20 cellular contexts compared by ENCODE assay signal in the genomic region with DNA sequence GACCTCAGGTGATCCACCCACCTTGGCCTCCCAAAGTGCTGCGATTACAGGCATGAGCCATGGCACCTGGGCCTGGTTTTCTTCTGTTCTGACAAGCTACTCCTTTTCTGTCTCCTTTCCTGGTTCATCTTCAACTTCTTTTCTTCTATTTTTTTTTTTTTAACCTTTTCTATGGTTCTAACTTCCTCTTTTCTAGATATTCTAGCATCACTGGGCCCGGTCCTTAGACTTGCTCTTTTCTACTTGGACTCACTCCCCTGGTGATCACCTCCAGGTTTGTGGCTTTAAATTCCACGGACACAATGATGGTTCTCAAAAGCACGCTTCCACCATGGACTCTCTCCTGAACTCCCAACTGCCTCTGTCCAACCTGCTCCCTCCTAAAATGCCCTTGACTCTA. TPM values are rescaled to one million over a fixed set of nuclear protein-coding genes. Genes with fewer than 3 reads are reported as not detected.
DNase-seq lines count a peak whose midpoint lies in the region; ATAC-seq and TF ChIP-seq lines count a peak whose summit lies in the region.
"Had no signal": no experiment of that assay in that cellular context is flagged by ENCODE, and none has a peak within 500 bp of the region (broad histone marks: within the 10 kb centered on the region; RNA-seq: fewer than 3 reads in every experiment).

No MANE protein-coding gene starts in this region.

- peaks cover 43% of the 10 kb centered on the region for H3K36me3 Mint-ChIP-seq in T-helper 2 cell treated with Interferon-gamma antibody and Interleukin-4, amounts not matched to agents 5 μg/mL and 100 μg/mL, for 36 hours (ENCODE audit: low read depth)
- H3K36me3 Mint-ChIP-seq in T-cell (peaks cover 28% of the 10 kb centered on the region), memory B cell (peaks cover 18% of the 10 kb centered on the region)

- peak overlapping the region; percentile 97 for H3K27ac Mint-ChIP-seq in T-helper 2 cell treated with Interferon-gamma antibody and Interleukin-4, amounts not matched to agents 5 μg/mL and 100 μg/mL, for 36 hours
- H3K27ac Mint-ChIP-seq in T-cell (peak overlapping the region; percentile 88 to 91), memory B cell (peak overlapping the region; percentile 86)

- in situ Hi-C loops in GM13977 (cut with MboI; ENCODE audit: low pct_unique_long_range_greater_than_20kb, low sequenced_read_pairs, unreplicated experiment), result loop anchor here (25.0 kb wide), 1 partner anchor 733 kb away; no protein-coding TSS in a partner anchor

- DNase-seq in T-helper 2 cell treated with Interferon-gamma antibody and Interleukin-4, amounts not matched to agents 5 μg/mL and 100 μg/mL, for 36 hours (ENCODE audit: low spot score), result no peak
- DNase-seq in T-helper 2 cell (no peak), GM13977 (ENCODE audit: low spot score) (peak; percentile 40), T-cell (no peak), memory B cell (ENCODE audit: low spot score in 2 of 2) (peak in 1 of 2 donors; percentile 18), amygdala (lab: John Stamatoyannopoulos, UW) (no peak)
- DNase-seq in stimulated activated naive CD4-positive, alpha-beta T cell (lab: John Stamatoyannopoulos, UW), result no peak
- DNase-seq in stimulated activated CD4-positive, alpha-beta T cell treated with anti-CD3 and anti-CD28 coated beads, Interleukin-12 subunit alpha, Interleukin-12 subunit beta, amount 100 ng/mL, for 4 hours, result no peak
- DNase-seq: ACHN; activated CD8-positive, alpha-beta memory T cell treated with anti-CD3 and anti-CD28 coated beads for 24 hours; cortex of kidney; mesenchymal stem cell; NCI-H1436; NCI-H526 had no signal

- H3K9me3 Mint-ChIP-seq in T-helper 2 cell treated with Interferon-gamma antibody and Interleukin-4, amounts not matched to agents 5 μg/mL and 100 μg/mL, for 36 hours, result no peaks in the 10 kb centered on the region
- peaks cover 0 to 3% (median 2%) of the 10 kb centered on the region in 3 donors for H3K9me3 Mint-ChIP-seq in T-cell
- peaks cover 3% of the 10 kb centered on the region for H3K9me3 Mint-ChIP-seq in memory B cell

- H3K4me1 Mint-ChIP-seq in T-helper 2 cell treated with Interferon-gamma antibody and Interleukin-4, amounts not matched to agents 5 μg/mL and 100 μg/mL, for 36 hours (ENCODE audit: low read depth), result peaks cover 44% of the 10 kb centered on the region
- H3K4me1 Mint-ChIP-seq in T-cell (peaks cover 68 to 77% (median 69%) of the 10 kb centered on the region in 3 donors), memory B cell (peaks cover 38% of the 10 kb centered on the region)

- peak overlapping the region; percentile 99 for H3K4me3 Mint-ChIP-seq in T-helper 2 cell treated with Interferon-gamma antibody and Interleukin-4, amounts not matched to agents 5 μg/mL and 100 μg/mL, for 36 hours
- H3K4me3 Mint-ChIP-seq in T-cell (peak overlapping the region; percentile 88 to 95 (median 93)), memory B cell (peak overlapping the region; percentile 59)

- no peaks in the 10 kb centered on the region for H3K27me3 Mint-ChIP-seq in T-helper 2 cell treated with Interferon-gamma antibody and Interleukin-4, amounts not matched to agents 5 μg/mL and 100 μg/mL, for 36 hours (ENCODE audit: low read depth)
- H3K27me3 Mint-ChIP-seq in T-cell, result no peaks in the 10 kb centered on the region
- no peaks in the 10 kb centered on the region for H3K27me3 Mint-ChIP-seq in memory B cell

- no peak for TF ChIP-seq CTCF in GM13977 (IDR thresholded peaks at IDR 0.05; ENCODE audit: extremely low read depth, insufficient read depth, missing control alignments)

- ATAC-seq in T-cell (replicated peaks in 1 of 4) (no peak), memory B cell (ENCODE audit: low read depth) (peak; percentile 41)

- POLR2A ChIA-PET in T-cell (lab: Charles Lee), result interaction anchor here (0.5 to 0.7 kb wide), 3 partner anchors 9 to 58 kb away, joined by 3 to 9 read pairs (median 3); no protein-coding TSS in a partner anchor

- CTCF ChIA-PET in T-cell (lab: Charles Lee), result interaction anchor here in 1 of 2 donors (0.6 kb wide), 1 partner anchor 241 kb away, joined by 3 read pairs; no protein-coding TSS in a partner anchor

RNA-seq across cellular contexts. Expression of gene EIF2AK2, which starts 2.0 kb away (rescaled TPM):
- 10 to 100 TPM; 21.7 to 37.5 (median 31.3) TPM for total RNA-seq in T-cell

RNA-seq across cellular contexts. Expression of gene SULT6B1, which starts 33.7 kb away (rescaled TPM):
- total RNA-seq in T-cell, result not detected
- total RNA-seq: Daoy, fibroblast of lung, HT1080, posterior vena cava, SK-MEL-5, vagina had no signal

RNA-seq across cellular contexts. Expression of gene CEBPZOS, which starts 41.5 kb away (rescaled TPM):
- 10 to 100 TPM; 23.9 to 40.1 (median 37.5) TPM for total RNA-seq in T-cell
